In the genomic region with DNA sequence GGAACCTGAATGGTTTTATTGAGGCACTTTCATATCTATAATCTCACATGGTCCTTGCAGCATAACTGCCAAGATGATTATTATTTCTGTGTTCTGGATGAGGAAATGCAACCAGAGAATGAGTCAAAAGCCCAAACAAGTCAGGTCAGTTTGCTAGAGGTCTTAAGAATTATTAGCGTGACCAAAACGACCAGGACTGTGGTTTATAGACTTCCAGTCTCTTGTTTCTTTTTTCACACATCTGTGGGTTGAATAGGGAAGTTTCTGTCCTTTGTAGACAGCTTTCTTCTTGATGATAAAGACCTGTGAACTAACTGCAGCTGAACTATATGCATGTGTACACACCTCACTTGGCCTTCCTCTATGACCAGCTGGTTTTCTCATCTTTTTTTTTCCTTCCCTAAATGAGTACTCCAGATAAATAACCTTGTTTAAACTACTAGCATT, we compare ENCODE assay signal across 12 cellular contexts. TPM values are rescaled to one million over a fixed set of nuclear protein-coding genes. Genes with fewer than 3 reads are reported as not detected.
DNase-seq lines count a peak whose midpoint lies in the region; ATAC-seq and TF ChIP-seq lines count a peak whose summit lies in the region.
"Had no signal": no experiment of that assay in that cellular context is flagged by ENCODE, and none has a peak within 500 bp of the region (broad histone marks: within the 10 kb centered on the region; RNA-seq: fewer than 3 reads in every experiment).

No MANE protein-coding gene starts in this region.

- H2BK120ac ChIP-seq in neuronal stem cell (ENCODE audit: low read depth, low read length): no peak overlapping the region

- no peak overlapping the region for H4K8ac ChIP-seq in neuronal stem cell (ENCODE audit: low read depth, low read length)

- no peak overlapping the region for H4K91ac ChIP-seq in neuronal stem cell (ENCODE audit: low read depth, low read length, poor library complexity)

- no peak overlapping the region for H3K14ac ChIP-seq in neuronal stem cell (ENCODE audit: low read length)

- DNase-seq in epithelial cell of prostate (ENCODE audit: low read depth, low spot score) (peak; percentile 66), NCI-H1105 treated with DMSO at 0.1 percent for 48 hours (lab: John Stamatoyannopoulos, UW) (no peak), erythroblast (lab: John Stamatoyannopoulos, UW) (no peak), mucosa of gallbladder (ENCODE audit: low spot score) (no peak), neuronal stem cell (ENCODE audit: low spot score) (no peak)
- DNase-seq: effector memory CD8-positive, alpha-beta T cell; stimulated activated CD4-positive, alpha-beta T cell treated with anti-CD3 and anti-CD28 coated beads, Interleukin-15, amount 100 ng/mL, for 24 hours had no signal

- no peaks in the 10 kb centered on the region for H3K4me1 ChIP-seq in neuronal stem cell (ENCODE audit: control insufficient read depth in 2 of 2, insufficient read depth in 1 of 2, low read depth in 1 of 2, low read length in 2 of 2)
- H3K4me1 ChIP-seq: SJSA1 had no signal

- H2BK15ac ChIP-seq in neuronal stem cell (ENCODE audit: low read length): no peak overlapping the region

- no peak overlapping the region for H3K23ac ChIP-seq in neuronal stem cell (ENCODE audit: low read depth, low read length, poor library complexity)

- H3K9me3 ChIP-seq in neuronal stem cell (replicated peaks in 1 of 2; ENCODE audit: control insufficient read depth in 2 of 2, insufficient read depth in 1 of 2, low read depth in 1 of 2, low read length in 2 of 2): no peaks in the 10 kb centered on the region
- H3K9me3 ChIP-seq: SJSA1 had no signal

- H3K9ac ChIP-seq in neuronal stem cell (ENCODE audit: low read depth, low read length, poor library complexity): no peak overlapping the region

- H2BK12ac ChIP-seq in neuronal stem cell (ENCODE audit: low read length): no peak overlapping the region

- H3K36me3 ChIP-seq in neuronal stem cell (replicated peaks in 1 of 2; ENCODE audit: control insufficient read depth in 2 of 2, insufficient read depth in 2 of 2, low read length in 2 of 2): no peaks in the 10 kb centered on the region
- H3K36me3 ChIP-seq: SJSA1 had no signal

- H3K4ac ChIP-seq in neuronal stem cell (ENCODE audit: low read length): no peak overlapping the region

- no peak overlapping the region for H2BK5ac ChIP-seq in neuronal stem cell (ENCODE audit: low read length)

- H3K79me1 ChIP-seq in neuronal stem cell (ENCODE audit: low read depth, low read length): no peaks in the 10 kb centered on the region

- WGBS in neuronal stem cell (ENCODE audit: extremely low coverage in 2 of 2, insufficient read length in 2 of 2, insufficient replicate concordance in 1 of 2), 2 donors: no CpG with 5 or more reads among the region's 2 CpGs

- no peak overlapping the region for H2AFZ ChIP-seq in neuronal stem cell (ENCODE audit: low read length)

- no peak overlapping the region for H2AK5ac ChIP-seq in neuronal stem cell (ENCODE audit: low read depth, low read length)

- TF ChIP-seq POLR2A in erythroblast (IDR thresholded peaks at IDR 0.05; ENCODE audit: low read length): no peak

- H3K4me3 ChIP-seq in neuronal stem cell (ENCODE audit: low read length in 2 of 2): no peak overlapping the region
- H3K4me3 ChIP-seq: lung, SJSA1 had no signal

- H3K18ac ChIP-seq in neuronal stem cell (ENCODE audit: low read length): no peak overlapping the region

- ATAC-seq in GM18520 (IDR thresholded peaks at IDR 0.05; ENCODE audit: unreplicated experiment) (peak; percentile 68), GM21723 (IDR thresholded peaks at IDR 0.05; ENCODE audit: unreplicated experiment) (peak; percentile 91), HG03457 (IDR thresholded peaks at IDR 0.05; ENCODE audit: unreplicated experiment) (peak; percentile 88)
- ATAC-seq: effector memory CD8-positive, alpha-beta T cell had no signal

- H3K27me3 ChIP-seq in neuronal stem cell (ENCODE audit: control insufficient read depth in 3 of 3, insufficient read depth in 3 of 3, low read depth in 1 of 3, low read length in 3 of 3): no peaks in the 10 kb centered on the region
- H3K27me3 ChIP-seq: SJSA1 had no signal

- no peak overlapping the region for H3K4me2 ChIP-seq in neuronal stem cell (ENCODE audit: insufficient read depth, low read length, poor library complexity, severe bottlenecking)

- H3K27ac ChIP-seq in epithelial cell of prostate (no peak overlapping the region), neuronal stem cell (replicated peaks; ENCODE audit: low read length) (no peak overlapping the region)
- H3K27ac ChIP-seq: SJSA1 had no signal

RNA-seq across cellular contexts. Expression of gene ADAM23, which starts 13.9 kb away (rescaled TPM):
- 2.4 TPM for total RNA-seq in mucosa of gallbladder
- 12.2 TPM for polyA plus RNA-seq in neuronal stem cell (2013, experiment 1 of 2)
- polyA plus RNA-seq in neuronal stem cell (2013, experiment 2 of 2): 11.9 TPM
- total RNA-seq: SJSA1 had no signal
